Comparison of ENCODE assay signal across 8 cellular contexts in genomic region chr7:7099584-7100014, GRCh38.
DNase-seq lines count a peak whose midpoint lies in the region; ATAC-seq, FAIRE-seq and TF ChIP-seq lines count a peak whose summit lies in the region.

No MANE protein-coding gene starts in this region.

- intact Hi-C loops in CD4-positive, alpha-beta memory T cell (cut with micrococcal nuclease) = loop anchor here (5.0 kb wide), 3 partner anchors 147 to 323 kb away; no protein-coding TSS in a partner anchor

- H4K20me1 ChIP-seq in MM.1S (ENCODE audit: insufficient read depth, low read length) = no peaks in the 10 kb centered on the region

- POLR2A ChIA-PET in CD4-positive, alpha-beta memory T cell (lab: Charles Lee; ENCODE audit: partially characterized antibody) = interaction anchor here (0.8 kb wide), 1 partner anchor 82 kb away, joined by 3 read pairs; the partner anchor contains the start of gene C1GALT1

- no peaks in the 10 kb centered on the region for H3F3A ChIP-seq in MM.1S (ENCODE audit: insufficient read depth, low read length)

- H3K36me3 ChIP-seq in H7 (replicated peaks; ENCODE audit: control insufficient read depth, insufficient read depth, low read length) = no peaks in the 10 kb centered on the region
- H3K36me3 ChIP-seq in MM.1S (replicated peaks; ENCODE audit: insufficient read depth, low read length) = no peaks in the 10 kb centered on the region
- H3K36me3 ChIP-seq in CD4-positive, alpha-beta memory T cell (ENCODE audit: insufficient read depth, low read length) = no peaks in the 10 kb centered on the region

- H3K4me3 Mint-ChIP-seq in nephron progenitor cell = no peak overlapping the region
- no peak overlapping the region for H3K4me3 Mint-ChIP-seq in CD4-positive, alpha-beta memory T cell

- no peak overlapping the region for H3K4me2 ChIP-seq in MM.1S (ENCODE audit: low read depth, low read length)

- ATAC-seq in HG03196 (IDR thresholded peaks at IDR 0.05; ENCODE audit: unreplicated experiment) = no peak

- H3K9me3 Mint-ChIP-seq in nephron progenitor cell = no peaks in the 10 kb centered on the region
- no peaks in the 10 kb centered on the region for H3K9me3 Mint-ChIP-seq in CD4-positive, alpha-beta memory T cell

- no peaks in the 10 kb centered on the region for H3K9me3 ChIP-seq in MM.1S (replicated peaks; ENCODE audit: insufficient read depth, low read length)
- H3K9me3 ChIP-seq in CD4-positive, alpha-beta memory T cell (ENCODE audit: control insufficient read depth in 1 of 2, low read length in 2 of 2) = no peaks in the 10 kb centered on the region

- no peak overlapping the region for H2AFZ ChIP-seq in MM.1S (ENCODE audit: low read length)

- peaks cover 3% of the 10 kb centered on the region; the same call in 1 of the 2 replicates for H3K4me1 ChIP-seq in MM.1S (ENCODE audit: low read length)
- no peaks in the 10 kb centered on the region for H3K4me1 ChIP-seq in CD4-positive, alpha-beta memory T cell (ENCODE audit: insufficient read depth, low read length)

- H3K9ac ChIP-seq in MM.1S (ENCODE audit: low read length) = no peak overlapping the region

- peaks cover 39% of the 10 kb centered on the region for H3K4me1 Mint-ChIP-seq in nephron progenitor cell
- H3K4me1 Mint-ChIP-seq in CD4-positive, alpha-beta memory T cell = peaks cover 4 to 13% (median 6%) of the 10 kb centered on the region in 4 donors

- H3K27me3 ChIP-seq in H7 (ENCODE audit: control insufficient read depth, insufficient read depth, low read length) (no peaks in the 10 kb centered on the region; the same call in 1 of the 2 replicates), MM.1S (replicated peaks; ENCODE audit: insufficient read depth, low read length) (no peaks in the 10 kb centered on the region)
- no peaks in the 10 kb centered on the region for H3K27me3 ChIP-seq in CD4-positive, alpha-beta memory T cell (ENCODE audit: insufficient read depth, low read length)

- CTCF ChIA-PET in CD4-positive, alpha-beta memory T cell (lab: Charles Lee; ENCODE audit: partially characterized antibody) = interaction anchor here (0.7 to 1.7 kb wide), 8 partner anchors 11 to 451 kb away, joined by 3 to 6 read pairs (median 4); partner anchors contain the start of gene C1GALT1

- H3K27ac Mint-ChIP-seq in nephron progenitor cell = peak overlapping the region; percentile 96
- no peak overlapping the region for H3K27ac Mint-ChIP-seq in CD4-positive, alpha-beta memory T cell

- no peaks in the 10 kb centered on the region for H3K79me2 ChIP-seq in MM.1S (ENCODE audit: low read length)

- peaks cover 4% of the 10 kb centered on the region for H3K27me3 Mint-ChIP-seq in nephron progenitor cell (ENCODE audit: low read depth, poor library complexity)
- H3K27me3 Mint-ChIP-seq in CD4-positive, alpha-beta memory T cell = no peaks in the 10 kb centered on the region

- H3K9me2 ChIP-seq in MM.1S (replicated peaks; ENCODE audit: insufficient read depth, low read length) = no peaks in the 10 kb centered on the region

- TF ChIP-seq CTCF in nephron progenitor cell (IDR thresholded peaks at IDR 0.05) = no peak
- no peak for TF ChIP-seq CTCF in MM.1S (IDR thresholded peaks at IDR 0.05; ENCODE audit: low read length)

- peak; percentile 98 for FAIRE-seq in RCC 7860 (lab: Jason Lieb, UNC)

- H3K36me3 Mint-ChIP-seq in nephron progenitor cell (ENCODE audit: low read depth) = no peaks in the 10 kb centered on the region
- no peaks in the 10 kb centered on the region for H3K36me3 Mint-ChIP-seq in CD4-positive, alpha-beta memory T cell

- DNase-seq in H7 (peak; percentile 71), RCC 7860 (ENCODE audit: low spot score) (peak; percentile 99), fibroblast of gingiva (ENCODE audit: low read depth) (peak; percentile 90), nephron progenitor cell (peak; percentile 54), MM.1S (no peak)
- DNase-seq in CD4-positive, alpha-beta memory T cell = no peak
- DNase-seq in activated CD4-positive, CD25-positive, alpha-beta regulatory T cell (lab: John Stamatoyannopoulos, UW) = no peak

- H3K4me3 ChIP-seq in H7 (ENCODE audit: insufficient read depth, low read depth, low read length) (no peak overlapping the region), MM.1S (ENCODE audit: low read length) (no peak overlapping the region)
- H3K4me3 ChIP-seq in CD4-positive, alpha-beta memory T cell (ENCODE audit: low read length in 2 of 2) = no peak overlapping the region

- H3K27ac ChIP-seq in MM.1S (ENCODE audit: low read length) = no peak overlapping the region
- no peak overlapping the region for H3K27ac ChIP-seq in CD4-positive, alpha-beta memory T cell (ENCODE audit: low read depth, low read length)

Comparison
In these comparisons a context has a peak if more than half of its experiments do, and no peak if none do; other contexts are left out.
1. DNase-seq: peak in H7 (single experiment), RCC 7860 (single experiment), fibroblast of gingiva (single experiment) and nephron progenitor cell (single experiment); none in MM.1S (single experiment), CD4-positive, alpha-beta memory T cell (0 of 5) and activated CD4-positive, CD25-positive, alpha-beta regulatory T cell (0 of 4).